Comparison of ENCODE assay signal across 16 cellular contexts in genomic region chr1:56284933-56285332, GRCh38.
DNase-seq lines count a peak whose midpoint lies in the region; ATAC-seq and TF ChIP-seq lines count a peak whose summit lies in the region.
"Had no signal": no experiment of that assay in that cellular context is flagged by ENCODE, and none has a peak within 500 bp of the region (broad histone marks: within the 10 kb centered on the region; RNA-seq: fewer than 3 reads in every experiment).

No MANE protein-coding gene starts in this region.

- no peak overlapping the region for H3K9ac ChIP-seq in parathyroid adenoma

- peak overlapping the region in 7 of 12 donors; percentile 6 to 62 (median 36) for H3K27ac ChIP-seq in heart left ventricle
- peak overlapping the region; percentile 15 for H3K27ac ChIP-seq in parathyroid adenoma
- H3K27ac ChIP-seq in transverse colon: no peak overlapping the region

- no peaks in the 10 kb centered on the region for H3K27me3 ChIP-seq in Caco-2 (replicated peaks; ENCODE audit: control insufficient read depth, insufficient read depth, low read length)
- no peaks in the 10 kb centered on the region for H3K27me3 ChIP-seq in heart left ventricle
- H3K27me3 ChIP-seq in parathyroid adenoma (ENCODE audit: control insufficient read depth, insufficient read depth, low read length): no peaks in the 10 kb centered on the region
- no peaks in the 10 kb centered on the region for H3K27me3 ChIP-seq in transverse colon

- peaks cover 5% of the 10 kb centered on the region for H3K36me3 Mint-ChIP-seq in Caco-2 (ENCODE audit: insufficient read depth, unreplicated experiment)
- H3K36me3 Mint-ChIP-seq: CD4-positive, alpha-beta memory T cell had no signal

- peaks cover 17% of the 10 kb centered on the region for H3K4me1 ChIP-seq in Caco-2
- peaks cover 0 to 31% (median 12%) of the 10 kb centered on the region in 12 donors for H3K4me1 ChIP-seq in heart left ventricle
- H3K4me1 ChIP-seq in parathyroid adenoma: no peaks in the 10 kb centered on the region
- H3K4me1 ChIP-seq in transverse colon: no peaks in the 10 kb centered on the region

- H3K4me2 ChIP-seq in parathyroid adenoma (ENCODE audit: low read length): no peak overlapping the region

- no peak for TF ChIP-seq EP300 in transverse colon (IDR thresholded peaks at IDR 0.05; ENCODE audit: low read depth)

- H3K27ac Mint-ChIP-seq in Caco-2 (ENCODE audit: unreplicated experiment): peak overlapping the region; percentile 20
- H3K27ac Mint-ChIP-seq: CD4-positive, alpha-beta memory T cell; effector memory CD8-positive, alpha-beta T cell had no signal

- TF ChIP-seq POLR2A in heart left ventricle (IDR thresholded peaks at IDR 0.05): no peak
- TF ChIP-seq POLR2A in transverse colon (IDR thresholded peaks at IDR 0.05): no peak

- intact Hi-C loops in Caco-2 (cut with micrococcal nuclease; ENCODE audit: unreplicated experiment) (no loop called here), heart left ventricle (cut with DNase I) (loop anchor here in 2 of 10 donors (5.0 kb wide), 2 partner anchors 83 to 88 kb away; no protein-coding TSS in a partner anchor), transverse colon (cut with DNase I; ENCODE audit: low total_unique reads) (no loop called here)

- CTCF ChIA-PET in Caco-2 (lab: Charles Lee): no interaction called here

- POLR2A ChIA-PET in Caco-2 (lab: Charles Lee): no interaction called here

- in situ Hi-C loops in transverse colon (cut with MboI; ENCODE audit: low pct_ligation_motif_present in 1 of 4, low pct_unique_long_range_greater_than_20kb in 1 of 4, low sequenced_read_pairs in 3 of 4): no loop called here

- H3K9me3 ChIP-seq in Caco-2 (no peaks in the 10 kb centered on the region; the same call in 1 of the 2 replicates), heart left ventricle (no peaks in the 10 kb centered on the region), parathyroid adenoma (ENCODE audit: control insufficient read depth, low read length) (no peaks in the 10 kb centered on the region), transverse colon (no peaks in the 10 kb centered on the region)

- H3K4me3 Mint-ChIP-seq in Caco-2 (ENCODE audit: unreplicated experiment): no peak overlapping the region
- H3K4me3 Mint-ChIP-seq: CD4-positive, alpha-beta memory T cell; effector memory CD8-positive, alpha-beta T cell had no signal

- DNase-seq in Caco-2: peak; percentile 59 to 65
- DNase-seq in RPMI7951 (ENCODE audit: low read depth): peak; percentile 53
- DNase-seq in heart left ventricle: peak in 3 of 5 donors; percentile 22 to 27 (median 24)
- no peak for DNase-seq in nucleus accumbens (lab: John Stamatoyannopoulos, UW)
- no peak for DNase-seq in transverse colon
- no peak for DNase-seq in NK-92 (lab: John Stamatoyannopoulos, UW; ENCODE audit: unreplicated experiment)
- DNase-seq in NCI-H2227 treated with DMSO at 0.1 percent for 48 hours (lab: John Stamatoyannopoulos, UW): no peak
- DNase-seq: activated T-cell treated with anti-CD3 and anti-CD28 coated beads, Interleukin-2, amount 50 U/mL, for 1 hour; amygdala; CD4-positive, alpha-beta memory T cell; effector memory CD8-positive, alpha-beta T cell; hippocampal formation; NCI-H187; SW 1271 had no signal

- H3K79me2 ChIP-seq in parathyroid adenoma: no peaks in the 10 kb centered on the region

- H2AFZ ChIP-seq in parathyroid adenoma: no peak overlapping the region

- peaks cover 8% of the 10 kb centered on the region for H3K9me3 Mint-ChIP-seq in Caco-2 (ENCODE audit: unreplicated experiment)

- no peaks in the 10 kb centered on the region for H3K27me3 Mint-ChIP-seq in Caco-2 (ENCODE audit: insufficient read depth, unreplicated experiment)

- ATAC-seq in heart left ventricle: peak in 3 of 4 donors; percentile 33 to 74 (median 56)
- ATAC-seq: activated CD4-positive, CD25-positive, alpha-beta regulatory T cell treated with anti-CD3 and anti-CD28 coated beads, Interleukin-2, amount 50 U/mL, for 24 hours; effector memory CD8-positive, alpha-beta T cell had no signal

- no peaks in the 10 kb centered on the region for H3K4me1 Mint-ChIP-seq in Caco-2 (ENCODE audit: low read depth, unreplicated experiment)
- H3K4me1 Mint-ChIP-seq: CD4-positive, alpha-beta memory T cell had no signal

- H3K36me3 ChIP-seq in Caco-2 (ENCODE audit: control insufficient read depth, insufficient read depth, low read length): no peaks in the 10 kb centered on the region
- no peaks in the 10 kb centered on the region for H3K36me3 ChIP-seq in heart left ventricle
- H3K36me3 ChIP-seq in parathyroid adenoma (ENCODE audit: control insufficient read depth, insufficient read depth, low read length): no peaks in the 10 kb centered on the region
- H3K36me3 ChIP-seq in transverse colon: no peaks in the 10 kb centered on the region

- 41 to 58% (median 50%) methylated on average over 3 of the region's 3 CpGs for WGBS in heart left ventricle, 4 donors
- 59% methylated on average over 3 of the region's 3 CpGs; no CpG with 5 or more reads in 1 of the 2 donors for WGBS in transverse colon (ENCODE audit: low coverage in 1 of 2), 2 donors

- no TSS peak for BruUV-seq in Caco-2 (replicated peaks; lab: Mats Ljungman, UMichigan)

- TF ChIP-seq CTCF in Caco-2 (IDR thresholded peaks at IDR 0.05; ENCODE audit: insufficient read depth in 1 of 2, low read depth in 1 of 2, low read length in 1 of 2, severe bottlenecking in 1 of 2, unreplicated experiment in 1 of 2) (no peak), heart left ventricle (IDR thresholded peaks at IDR 0.05) (no peak), parathyroid adenoma (IDR thresholded peaks at IDR 0.05) (no peak), transverse colon (IDR thresholded peaks at IDR 0.05) (no peak)

- H3K4me3 ChIP-seq in Caco-2 (ENCODE audit: low read depth, low read length) (no peak overlapping the region), heart left ventricle (no peak overlapping the region), parathyroid adenoma (ENCODE audit: low read depth, low read length) (no peak overlapping the region), transverse colon (no peak overlapping the region)

Comparison
In these comparisons a context has a peak if more than half of its experiments do, and no peak if none do; other contexts are left out.
1. DNase-seq: peak in Caco-2 (2 of 2), RPMI7951 (single experiment) and heart left ventricle (3 of 5); none in nucleus accumbens (0 of 56), transverse colon (single experiment), NK-92 (single experiment) and NCI-H2227 treated with DMSO at 0.1 percent for 48 hours (single experiment).
2. H3K27ac ChIP-seq: peak in heart left ventricle (7 of 12) and parathyroid adenoma (single experiment); none in transverse colon (0 of 4).